Comparison of ENCODE assay signal across 20 cellular contexts in the genomic region with DNA sequence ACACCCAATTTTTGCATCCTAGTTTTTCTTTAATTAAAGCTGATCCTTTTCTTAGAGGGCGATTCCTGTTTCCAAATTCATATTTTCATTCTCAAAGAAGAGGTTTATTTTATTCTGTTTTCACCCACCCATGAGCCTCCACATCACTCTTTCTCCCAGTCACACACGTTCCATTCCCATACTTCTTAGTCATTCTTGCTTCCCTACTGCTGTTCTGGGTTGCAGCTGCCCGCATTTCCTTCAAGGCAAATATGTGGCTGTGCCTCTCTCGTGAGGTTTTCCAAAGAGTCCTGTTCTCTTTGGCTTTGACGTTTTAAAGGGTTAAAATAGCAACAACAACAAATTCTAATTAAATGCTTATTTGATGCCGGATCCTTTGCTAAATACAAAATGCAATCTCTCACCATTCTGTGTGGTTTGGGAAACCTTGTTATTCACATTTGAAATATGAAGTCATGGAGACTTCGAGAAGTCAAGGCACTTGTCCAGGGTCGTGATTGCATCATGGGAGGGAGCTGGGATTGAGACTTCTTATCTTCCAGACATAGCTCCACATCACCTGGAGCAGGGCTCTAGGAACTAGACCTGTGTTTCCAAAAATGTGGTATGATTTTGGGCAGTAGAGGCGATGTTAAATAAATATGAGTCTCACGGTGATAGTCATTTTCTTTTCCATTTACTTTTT.
"Had no signal": no experiment of that assay in that cellular context is flagged by ENCODE, and none has a peak within 500 bp of the region (broad histone marks: within the 10 kb centered on the region; RNA-seq: fewer than 3 reads in every experiment).

No MANE protein-coding gene starts in this region.

- H3K9me3 ChIP-seq: esophagus squamous epithelium, gastroesophageal sphincter, left lung, lower lobe of right lung had no signal

- H3K4me1 Mint-ChIP-seq: immature natural killer cell had no signal

- H3K4me3 ChIP-seq: coronary artery, dorsolateral prefrontal cortex, esophagus squamous epithelium, gastroesophageal sphincter, heart left ventricle, hepatocyte, left lung, lower lobe of right lung had no signal

- ATAC-seq: foreskin keratinocyte, gastroesophageal sphincter, heart left ventricle, left lung, left ventricle myocardium superior, lower lobe of right lung had no signal

- DNase-seq: dermis blood vessel endothelial cell; dorsolateral prefrontal cortex; effector CD4-positive, alpha-beta T cell; effector memory CD4-positive, alpha-beta T cell; esophagus squamous epithelium; foreskin keratinocyte; heart left ventricle; hypothalamus; immature natural killer cell; islet precursor cell; kidney; kidney glomerular epithelial cell; left lung; left ventricle myocardium superior; lower lobe of right lung; mesendoderm; midbrain had no signal

- H3K27ac ChIP-seq: coronary artery, esophagus squamous epithelium, foreskin keratinocyte, gastroesophageal sphincter, heart left ventricle, hepatocyte, left lung, lower lobe of right lung had no signal

- H3K4me3 Mint-ChIP-seq: immature natural killer cell had no signal

- H3K27ac Mint-ChIP-seq: immature natural killer cell had no signal

- H3K36me3 Mint-ChIP-seq: immature natural killer cell had no signal

- H3K4me1 ChIP-seq: esophagus squamous epithelium, foreskin keratinocyte, gastroesophageal sphincter, left lung, lower lobe of right lung had no signal

- H2AFZ ChIP-seq: hepatocyte had no signal

- H3K79me2 ChIP-seq: hepatocyte had no signal

- H3K4me2 ChIP-seq: hepatocyte had no signal

- H3K36me3 ChIP-seq: esophagus squamous epithelium, gastroesophageal sphincter, heart left ventricle, left lung, lower lobe of right lung had no signal

- H3K27me3 ChIP-seq: esophagus squamous epithelium, foreskin keratinocyte, gastroesophageal sphincter, heart left ventricle, hepatocyte had no signal
